ENCODE assay signal across 8 cellular contexts in the genomic region with DNA sequence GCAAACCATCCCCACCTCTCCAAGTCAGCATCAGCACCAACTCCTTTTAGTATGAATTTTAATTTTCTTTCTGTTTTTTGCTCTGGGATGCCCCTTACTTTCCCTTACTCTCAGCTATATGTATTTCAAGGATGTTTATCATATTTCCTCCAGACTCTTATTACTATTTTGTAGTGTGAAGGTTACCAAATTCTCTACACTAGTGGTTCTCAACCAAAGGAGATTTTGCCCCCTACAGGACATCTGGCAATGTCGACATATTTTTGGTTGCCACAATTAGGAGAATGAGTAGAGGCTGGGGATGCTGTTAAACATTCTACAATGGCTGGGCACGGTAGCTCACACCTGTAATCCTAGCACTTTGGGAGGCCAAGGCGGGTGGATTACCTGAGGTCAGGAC. TPM values are rescaled to one million over a fixed set of nuclear protein-coding genes. Genes with fewer than 3 reads are reported as not detected.
DNase-seq lines count a peak whose midpoint lies in the region; ATAC-seq, FAIRE-seq and TF ChIP-seq lines count a peak whose summit lies in the region.

No MANE protein-coding gene starts in this region.

- dilution Hi-C loops in keratinocyte (cut with MboI; ENCODE audit: extremely low pct_ligation_motif_present, low sequenced_read_pairs), result no loop called here

- H3K79me2 ChIP-seq in keratinocyte (ENCODE audit: control insufficient read depth, insufficient read depth, low read length), result no peaks in the 10 kb centered on the region

- H2AFZ ChIP-seq in keratinocyte (ENCODE audit: control insufficient read depth, low read length), result no peak overlapping the region

- DNase-seq in Right ventricle myocardium superior (no peak), right atrium auricular region (ENCODE audit: low spot score) (no peak), amniotic epithelial cell (ENCODE audit: low read depth) (peak; percentile 53), keratinocyte (ENCODE audit: low read depth, low spot score) (no peak)

- no peak overlapping the region for H3K4me2 ChIP-seq in keratinocyte (ENCODE audit: control insufficient read depth, extremely low read depth, insufficient read depth, low read depth, low read length)

- no peak for FAIRE-seq in keratinocyte (lab: Jason Lieb, UNC)

- H3K27ac ChIP-seq in right atrium auricular region (no peak overlapping the region), keratinocyte (ENCODE audit: control insufficient read depth, insufficient read depth, low read length) (no peak overlapping the region)

- H3K4me1 ChIP-seq in right atrium auricular region (no peaks in the 10 kb centered on the region), keratinocyte (ENCODE audit: control insufficient read depth, extremely low read depth, insufficient read depth, low read length) (no peaks in the 10 kb centered on the region)

- ATAC-seq in Right ventricle myocardium superior (ENCODE audit: poor library complexity) (peak; percentile 43), HG02840 (IDR thresholded peaks at IDR 0.05; ENCODE audit: low FRiP score, unreplicated experiment) (no peak), GM21515 (IDR thresholded peaks at IDR 0.05; ENCODE audit: unreplicated experiment) (no peak), GM21528 (IDR thresholded peaks at IDR 0.05; ENCODE audit: low FRiP score, unreplicated experiment) (no peak)

- H3K9me3 ChIP-seq in right atrium auricular region, result no peaks in the 10 kb centered on the region
- H3K9me3 ChIP-seq in keratinocyte (ENCODE audit: control insufficient read depth, low read depth, low read length), result no peaks in the 10 kb centered on the region

- H3K36me3 ChIP-seq in right atrium auricular region (no peaks in the 10 kb centered on the region), keratinocyte (ENCODE audit: control insufficient read depth in 2 of 2, extremely low read depth in 1 of 2, insufficient read depth in 2 of 2, low read length in 2 of 2) (no peaks in the 10 kb centered on the region)

- H3K27me3 ChIP-seq in right atrium auricular region (no peaks in the 10 kb centered on the region), keratinocyte (ENCODE audit: control insufficient read depth, extremely low read depth, insufficient read depth, low read length) (no peaks in the 10 kb centered on the region)

- intact Hi-C loops in Right ventricle myocardium superior (cut with DNase I), result no loop called here

- TF ChIP-seq CTCF in right atrium auricular region (IDR thresholded peaks at IDR 0.05) (peak in 1 of 2 donors; percentile 59), LNCAP (IDR thresholded peaks at IDR 0.05) (peak; percentile 48), keratinocyte (optimal IDR thresholded peaks at IDR 0.05 in 1 of 3, IDR thresholded peaks at IDR 0.05 in 1 of 3, conservative IDR thresholded peaks at IDR 0.05 in 1 of 3; ENCODE audit: extremely low read depth in 1 of 3, insufficient read depth in 2 of 3, low read length in 3 of 3) (peak; percentile 28 to 45 (median 37))

- no peak overlapping the region for H3K9ac ChIP-seq in keratinocyte (ENCODE audit: control insufficient read depth, extremely low read depth, insufficient read depth, low read length)

- no peak overlapping the region for H3K4me3 ChIP-seq in right atrium auricular region
- H3K4me3 ChIP-seq in keratinocyte (ENCODE audit: control insufficient read depth in 2 of 3, extremely low read depth in 1 of 3, insufficient read depth in 2 of 3, low read depth in 1 of 3, low read length in 3 of 3), result no peak overlapping the region

- H3K9me1 ChIP-seq in keratinocyte (ENCODE audit: control insufficient read depth, extremely low read depth, insufficient read depth, low read length), result no peaks in the 10 kb centered on the region

- H4K20me1 ChIP-seq in keratinocyte (ENCODE audit: control insufficient read depth, extremely low read depth, insufficient read depth, low read length), result no peaks in the 10 kb centered on the region

RNA-seq across cellular contexts. Expression of gene SOS2, which starts 29.1 kb away (rescaled TPM):
- total RNA-seq in Right ventricle myocardium superior (29.5 TPM), right atrium auricular region (10 to 100 TPM; 23.7 to 31.0 TPM)
- polyA plus RNA-seq in keratinocyte, result 8.2 to 13.0 TPM (median 9.7 TPM) in 3 replicates
- 21.1 TPM for polyA plus RNA-seq in keratinocyte (2011; ENCODE audit: low read depth)
- polyA plus RNA-seq in keratinocyte (2011; cell fraction: cytosol; rRNA removed), result 6.4 and 11.9 TPM in 2 replicates
- polyA plus RNA-seq in keratinocyte (2011; cell fraction: nucleus; rRNA removed), result 13.4 and 16.0 TPM in 2 replicates
- 7.8 and 9.7 TPM in 2 replicates for polyA plus RNA-seq in keratinocyte (2012; ENCODE audit: low replicate concordance)
- 4.0 to 21.7 TPM (median 13.3 TPM) in 3 replicates for polyA minus RNA-seq in keratinocyte
- 11.7 TPM for polyA minus RNA-seq in keratinocyte (2011; cell fraction: cytosol; rRNA and poly(A)+ RNA removed)
- polyA minus RNA-seq in keratinocyte (2011; cell fraction: nucleus; rRNA and poly(A)+ RNA removed), result 16.2 and 33.3 TPM in 2 replicates

RNA-seq across cellular contexts. Expression of gene L2HGDH, which starts 51.5 kb away (rescaled TPM):
- total RNA-seq in Right ventricle myocardium superior (13.2 TPM), right atrium auricular region (1 to 10 TPM; 4.0 to 8.3 TPM)
- polyA plus RNA-seq in keratinocyte, result 5.0 to 7.9 TPM (median 6.4 TPM) in 3 replicates
- 7.0 TPM for polyA plus RNA-seq in keratinocyte (2011; ENCODE audit: low read depth)
- 4.2 and 6.6 TPM in 2 replicates for polyA plus RNA-seq in keratinocyte (2011; cell fraction: cytosol; rRNA removed)
- polyA plus RNA-seq in keratinocyte (2011; cell fraction: nucleus; rRNA removed), result 5.9 and 6.5 TPM in 2 replicates
- 5.2 and 7.4 TPM in 2 replicates for polyA plus RNA-seq in keratinocyte (2012; ENCODE audit: low replicate concordance)
- polyA minus RNA-seq in keratinocyte, result 1.7 to 2.9 TPM (median 1.9 TPM) in 3 replicates
- polyA minus RNA-seq in keratinocyte (2011; cell fraction: cytosol; rRNA and poly(A)+ RNA removed), result 10.7 TPM
- polyA minus RNA-seq in keratinocyte (2011; cell fraction: nucleus; rRNA and poly(A)+ RNA removed), result 5.0 and 7.8 TPM in 2 replicates

RNA-seq across cellular contexts. Expression of gene DMAC2L, which starts 51.6 kb away (rescaled TPM):
- 25.4 TPM for total RNA-seq in Right ventricle myocardium superior
- 10 to 100 TPM; 10.1 to 22.8 TPM for total RNA-seq in right atrium auricular region
- polyA plus RNA-seq in keratinocyte, result 11.2 to 12.4 TPM (median 11.7 TPM) in 3 replicates
- 7.8 TPM for polyA plus RNA-seq in keratinocyte (2011; ENCODE audit: low read depth)
- 7.7 and 9.2 TPM in 2 replicates for polyA plus RNA-seq in keratinocyte (2011; cell fraction: cytosol; rRNA removed)
- 7.5 and 8.8 TPM in 2 replicates for polyA plus RNA-seq in keratinocyte (2011; cell fraction: nucleus; rRNA removed)
- polyA plus RNA-seq in keratinocyte (2012; ENCODE audit: low replicate concordance), result 8.0 and 8.7 TPM in 2 replicates
- 2.4 to 10.9 TPM (median 8.1 TPM) in 3 replicates for polyA minus RNA-seq in keratinocyte
- polyA minus RNA-seq in keratinocyte (2011; cell fraction: cytosol; rRNA and poly(A)+ RNA removed), result 7.1 TPM
- polyA minus RNA-seq in keratinocyte (2011; cell fraction: nucleus; rRNA and poly(A)+ RNA removed), result 3.0 and 5.8 TPM in 2 replicates
